28 cellular contexts compared by ENCODE assay signal in the genomic region with DNA sequence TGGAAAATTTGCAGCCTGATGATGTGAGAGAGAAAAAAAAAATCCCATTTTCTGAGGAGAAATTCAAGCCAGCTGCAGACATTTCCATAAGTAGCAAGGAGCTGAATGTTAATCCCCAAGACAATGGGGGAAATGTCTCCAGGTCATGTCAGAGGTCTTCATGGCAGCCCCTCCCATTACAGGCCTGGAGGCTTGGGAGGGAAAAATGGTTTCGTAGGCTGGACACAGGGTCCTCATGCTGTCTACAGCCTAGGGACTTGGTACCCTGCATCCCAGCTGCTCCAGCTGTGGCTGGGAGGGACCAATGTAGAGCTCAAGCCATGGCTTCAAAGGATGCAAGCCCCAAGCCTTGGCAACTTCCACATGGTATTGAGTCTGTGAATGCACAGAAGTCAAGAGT. TPM values are rescaled to one million over a fixed set of nuclear protein-coding genes. Genes with fewer than 3 reads are reported as not detected.
DNase-seq lines count a peak whose midpoint lies in the region; ATAC-seq, FAIRE-seq and TF ChIP-seq lines count a peak whose summit lies in the region.
"Had no signal": no experiment of that assay in that cellular context is flagged by ENCODE, and none has a peak within 500 bp of the region (broad histone marks: within the 10 kb centered on the region; RNA-seq: fewer than 3 reads in every experiment).

No MANE protein-coding gene starts in this region.

- no peaks in the 10 kb centered on the region for H3K4me1 ChIP-seq in A549
- no peaks in the 10 kb centered on the region for H3K4me1 ChIP-seq in K562 (replicated peaks in 1 of 2; ENCODE audit: control insufficient read depth in 2 of 2, insufficient read depth in 2 of 2, low read length in 2 of 2)
- no peaks in the 10 kb centered on the region for H3K4me1 ChIP-seq in mesendoderm (ENCODE audit: control insufficient read depth, low read depth, low read length)
- H3K4me1 ChIP-seq: BE2C, BLaER1 had no signal

- H2BK15ac ChIP-seq in mesendoderm (replicated peaks; ENCODE audit: low read depth), result no peak overlapping the region

- in situ Hi-C loops in K562 (cut with MboI), result no loop called here

- POLR2A ChIA-PET in A549 (lab: Yijun Ruan, JAX), result no interaction called here
- POLR2A ChIA-PET in K562 (lab: Yijun Ruan, JAX), result no interaction called here

- no peak overlapping the region for H3K56ac ChIP-seq in mesendoderm (ENCODE audit: low read length)

- no peak overlapping the region for H3K27ac ChIP-seq in A549
- H3K27ac ChIP-seq in K562 (ENCODE audit: extremely low read depth, low read depth, low read length), result no peak overlapping the region
- no peak overlapping the region for H3K27ac ChIP-seq in mesendoderm (ENCODE audit: low read depth, low read length)
- H3K27ac ChIP-seq: 22Rv1, BLaER1 had no signal

- H3K27me3 ChIP-seq in K562 (ENCODE audit: control insufficient read depth in 2 of 2, insufficient read depth in 2 of 2, low read length in 2 of 2) (no peaks in the 10 kb centered on the region), mesendoderm (ENCODE audit: insufficient read depth, low read length, poor library complexity) (no peaks in the 10 kb centered on the region)
- H3K27me3 ChIP-seq: BE2C, BLaER1 had no signal

- no peak for TF ChIP-seq RAD21 in A549 (conservative IDR thresholded peaks at IDR 0.05 in 1 of 2, IDR thresholded peaks at IDR 0.05 in 1 of 2)
- no peak for TF ChIP-seq RAD21 in K562 (CRISPR knock-in tag; conservative IDR thresholded peaks at IDR 0.05 in 1 of 2, IDR thresholded peaks at IDR 0.05 in 1 of 2)

- no peaks in the 10 kb centered on the region for H3K79me1 ChIP-seq in mesendoderm (ENCODE audit: low read length)

- no peak for DNase-seq in A549 (ENCODE audit: low read depth in 1 of 2, low spot score in 1 of 2)
- DNase-seq in K562 (ENCODE audit: extremely low read depth in 1 of 4, low spot score in 3 of 4), result no peak
- peak; percentile 5 for DNase-seq in mesendoderm
- DNase-seq in HuH-7 (ENCODE audit: low spot score), result no peak
- no peak for DNase-seq in dedifferentiated amniotic fluid mesenchymal stem cell (ENCODE audit: extremely low spot score)
- DNase-seq: ACHN; BE2C; CD4-positive, alpha-beta memory T cell; CD4-positive, CD25-positive, alpha-beta regulatory T cell; CD8-positive, alpha-beta memory T cell; COR-L47; DMS 273 treated with DMSO at 0.1 percent for 48 hours; DMS153; DMS53; DMS79; DND-41; EL; GDM1 had no signal

- H3K9me1 ChIP-seq in K562 (ENCODE audit: control insufficient read depth, insufficient read depth, low read length), result no peaks in the 10 kb centered on the region

- CTCF ChIA-PET in A549 (lab: Yijun Ruan, JAX), result no interaction called here
- CTCF ChIA-PET in K562 (lab: Yijun Ruan, JAX; ENCODE audit: low intra/inter-chr PET ratio), result no interaction called here

- TF ChIP-seq POLR2A in A549 (IDR thresholded peaks at IDR 0.05; ENCODE audit: low read length), result no peak
- no peak for TF ChIP-seq POLR2A in K562 (conservative IDR thresholded peaks at IDR 0.05)

- intact Hi-C loops in K562 (cut with micrococcal nuclease), result no loop called here

- TF ChIP-seq EP300 in A549 (IDR thresholded peaks at IDR 0.05), result no peak
- TF ChIP-seq EP300 in K562 (IDR thresholded peaks at IDR 0.05; ENCODE audit: low read length), result no peak

- no peak overlapping the region for H2BK5ac ChIP-seq in mesendoderm (ENCODE audit: low read length)

- H3K4ac ChIP-seq in mesendoderm (ENCODE audit: low read depth, low read length), result no peak overlapping the region

- no TSS peak for BruUV-seq in K562 (replicated peaks; lab: Mats Ljungman, UMichigan)

- no peak overlapping the region for H3K18ac ChIP-seq in mesendoderm (ENCODE audit: low read length)

- H3K23ac ChIP-seq in mesendoderm (ENCODE audit: low read length), result no peak overlapping the region

- peaks cover 22% of the 10 kb centered on the region for H3K9me3 ChIP-seq in A549
- H3K9me3 ChIP-seq in K562 (replicated peaks; ENCODE audit: control insufficient read depth, insufficient read depth, low read depth, low read length), result peaks cover 1% of the 10 kb centered on the region; the same call in 1 of the 2 replicates
- H3K9me3 ChIP-seq: BE2C had no signal

- FAIRE-seq in A549 (lab: Jason Lieb, UNC), result no peak
- no peak for FAIRE-seq in K562 (lab: Jason Lieb, UNC)
- FAIRE-seq: GM12878, GM12892, GM18507 had no signal

- 31% methylated on average over 1 of the region's 1 CpG for WGBS in A549 (ENCODE audit: missing lambda C conversion rate)
- 0% methylated on average over 1 of the region's 1 CpG for WGBS in K562 (ENCODE audit: insufficient coverage, low coverage, missing lambda C conversion rate)
- no CpG with 5 or more reads among the region's 1 CpG for WGBS in mesendoderm (ENCODE audit: extremely low coverage, insufficient coverage, low lambda C conversion rate)

- no peak overlapping the region for H4K5ac ChIP-seq in mesendoderm (ENCODE audit: low read length)

- no peak overlapping the region for H3K4me2 ChIP-seq in A549
- H3K4me2 ChIP-seq in K562 (ENCODE audit: insufficient read depth, low read length), result no peak overlapping the region
- H3K4me2 ChIP-seq in mesendoderm (ENCODE audit: low read length), result no peak overlapping the region
- H3K4me2 ChIP-seq: BLaER1 had no signal

- H3K36me3 ChIP-seq in K562 (ENCODE audit: control insufficient read depth, insufficient read depth, low read length) (no peaks in the 10 kb centered on the region), mesendoderm (ENCODE audit: control insufficient read depth, insufficient read depth, low read length) (no peaks in the 10 kb centered on the region)
- H3K36me3 ChIP-seq: BE2C, BLaER1 had no signal

- H3K9ac ChIP-seq in K562 (ENCODE audit: insufficient read depth in 1 of 2, low read depth in 2 of 2, low read length in 2 of 2) (no peak overlapping the region), mesendoderm (ENCODE audit: low read length) (no peak overlapping the region)
- H3K9ac ChIP-seq: BLaER1 had no signal

- no peak overlapping the region for H2AK5ac ChIP-seq in mesendoderm (ENCODE audit: low read length)

- no peak overlapping the region for H2BK120ac ChIP-seq in mesendoderm (ENCODE audit: low read depth, low read length)

- ATAC-seq in A549, result no peak
- ATAC-seq in K562, result no peak
- ATAC-seq in HG02759 (IDR thresholded peaks at IDR 0.05; ENCODE audit: unreplicated experiment), result no peak
- ATAC-seq: GM12878 had no signal

- no peaks in the 10 kb centered on the region for H3K79me2 ChIP-seq in K562 (ENCODE audit: control insufficient read depth, insufficient read depth, low read length)
- H3K79me2 ChIP-seq in mesendoderm (ENCODE audit: control insufficient read depth, insufficient read depth, low read length), result no peaks in the 10 kb centered on the region

- H2AFZ ChIP-seq in K562 (ENCODE audit: low read depth, low read length), result no peak overlapping the region

- H4K20me1 ChIP-seq in K562 (replicated peaks; ENCODE audit: control insufficient read depth, insufficient read depth, low read length), result no peaks in the 10 kb centered on the region
- H4K20me1 ChIP-seq: BLaER1 had no signal

- H3K4me3 ChIP-seq in A549, result no peak overlapping the region
- no peak overlapping the region for H3K4me3 ChIP-seq in K562
- H3K4me3 ChIP-seq in mesendoderm (ENCODE audit: low read length), result no peak overlapping the region
- H3K4me3 ChIP-seq: BLaER1, GM12878 had no signal

- no peak for TF ChIP-seq CTCF in A549 (IDR thresholded peaks at IDR 0.05)
- TF ChIP-seq CTCF in K562 (IDR thresholded peaks at IDR 0.05 in 2 of 3, conservative IDR thresholded peaks at IDR 0.05 in 1 of 3; ENCODE audit: insufficient read depth in 2 of 3, low read depth in 1 of 3, low read length in 3 of 3), result no peak

- no peak overlapping the region for H4K8ac ChIP-seq in mesendoderm (ENCODE audit: low read depth, low read length)

TF ChIP-seq in A549, 52 proteins besides CTCF, POLR2A, EP300 and RAD21 (continues in another document):
- TF ChIP-seq ZFP36 (IDR thresholded peaks at IDR 0.05; ENCODE audit: borderline replicate concordance, partially characterized antibody), result peak; percentile 86

TF ChIP-seq in K562, 482 proteins besides CTCF, POLR2A, EP300 and RAD21:
- TF ChIP-seq ZZZ3 (IDR thresholded peaks at IDR 0.05) (no peak), ZFP36 (IDR thresholded peaks at IDR 0.05; ENCODE audit: low read depth, low read length, partially characterized antibody) (peak; percentile 6)

RNA-seq across cellular contexts. Expression of gene ARHGAP15, which starts 53.5 kb away (rescaled TPM):
- polyA plus RNA-seq in A549 (2011; rRNA removed) (0.34 TPM in 1 of 2 replicates, not detected in the other), A549 (2017; fragmentation: RNase III; extraction: RNeasy Plus Mini Kit Qiagen cat#74134 plus additional on column Dnase treatment) (not detected in 3 replicates), K562 (2011; rRNA removed) (0.77 and 1.5 TPM in 2 replicates), K562 (2014; fragmentation: Illumina TruSeq; extraction: Trizol) (6.1 and 7.6 TPM in 2 replicates), K562 (2014; fragmentation: Nextera tagmentation; extraction: Ambion mirVana) (10 to 100 TPM in 1 of 2 experiments, 1 to 10 TPM in 1; 8.9 to 12.6 TPM), K562 (2014; rRNA removed) (4.7 and 7.9 TPM in 2 replicates)
- not detected in 2 replicates for polyA plus RNA-seq in A549 (2012; cell fraction: cytosol; rRNA removed)
- polyA plus RNA-seq in A549 (2012; cell fraction: nucleus; rRNA removed), result not detected in 2 replicates
- polyA minus RNA-seq in A549 (2011; rRNA and poly(A)+ RNA removed), result not detected in 2 replicates
- 0.76 and 3.6 TPM in 2 replicates for total RNA-seq in K562 (2011; cell fraction: chromatin; rRNA removed; ENCODE audit: low replicate concordance)
- total RNA-seq in K562 (2011; cell fraction: nucleolus; rRNA removed), result 0.66 and 0.83 TPM in 2 replicates
- 0.95 and 0.99 TPM in 2 replicates for total RNA-seq in K562 (2011; cell fraction: nucleoplasm; rRNA removed)
- total RNA-seq in K562 (2014; rRNA removed) (3.9 and 5.0 TPM in 2 replicates), K562 (2014; rRNA removed; fragmentation: Illumina TruSeq; extraction: Trizol) (8.9 and 9.3 TPM in 2 replicates), K562 (2015; rRNA removed; fragmentation: Illumina TruSeq; extraction: Trizol) (16.3 and 17.9 TPM in 2 replicates), K562 (2021) (4.2 and 5.1 TPM in 2 replicates)
- 0.07 and 0.22 TPM in 2 replicates for polyA plus RNA-seq in K562 (2011; cell fraction: cytosol; rRNA removed)
- polyA plus RNA-seq in K562 (2011; cell fraction: nucleus; rRNA removed), result 0.39 and 0.57 TPM in 2 replicates
- polyA plus RNA-seq in K562 (2012), result 9.7 and 15.5 TPM in 2 replicates
- polyA minus RNA-seq in K562 (2011; rRNA and poly(A)+ RNA removed), result 1.3 and 5.1 TPM in 2 replicates
- 1.9 TPM in 1 of 2 replicates, not detected in the other for polyA minus RNA-seq in K562 (2011; cell fraction: cytosol; rRNA and poly(A)+ RNA removed)
- 2.7 and 3.0 TPM in 2 replicates for polyA minus RNA-seq in K562 (2011; cell fraction: nucleus; rRNA and poly(A)+ RNA removed)
- not detected for polyA plus RNA-seq in mesendoderm (2013, experiment 1 of 2)
- polyA plus RNA-seq in mesendoderm (2013, experiment 2 of 2), result not detected
- total RNA-seq: A172, A673, G401 had no signal
- polyA plus RNA-seq: AG04450 had no signal

Comparison
In these comparisons a context has a peak if more than half of its experiments do, and no peak if none do; other contexts are left out.
1. Of the 35 proteins assayed by ChIP-seq in both K562 and A549: peak only in K562: none; only in A549: none; in both: ZFP36; in neither: 34.